18 cellular contexts compared by ENCODE assay signal in genomic region chr9:114803459-114803858, GRCh38. TPM values are rescaled to one million over a fixed set of nuclear protein-coding genes. Genes with fewer than 3 reads are reported as not detected.
DNase-seq lines count a peak whose midpoint lies in the region; ATAC-seq and TF ChIP-seq lines count a peak whose summit lies in the region.
"Had no signal": no experiment of that assay in that cellular context is flagged by ENCODE, and none has a peak within 500 bp of the region (broad histone marks: within the 10 kb centered on the region; RNA-seq: fewer than 3 reads in every experiment).

No MANE protein-coding gene starts in this region.

- ATAC-seq in stimulated activated effector memory CD8-positive, alpha-beta T cell treated with anti-CD3 and anti-CD28 coated beads, Interleukin-12 subunit alpha, Interleukin-12 subunit beta, amount 100 ng/mL, for 72 hours = no peak
- ATAC-seq in GM21381 (IDR thresholded peaks at IDR 0.05; ENCODE audit: unreplicated experiment) (no peak), GM18519 (IDR thresholded peaks at IDR 0.05; ENCODE audit: low FRiP score, unreplicated experiment) (no peak)
- ATAC-seq: activated CD8-positive, alpha-beta memory T cell treated with anti-CD3 and anti-CD28 coated beads, Interleukin-2, amount 10 ng/mL, durations not matched to agents 7 days and 5 days; left colon had no signal

- CTCF ChIA-PET in activated CD4-positive, alpha-beta T cell treated with anti-CD3 and anti-CD28 coated beads, Interleukin-2, amount 10 ng/mL, durations not matched to agents 7 days and 5 days (lab: Charles Lee) = interaction anchor here (0.6 to 2.3 kb wide), 4 partner anchors 10 to 52 kb away, joined by 3 to 7 read pairs (median 4); no protein-coding TSS in a partner anchor

- peak overlapping the region; percentile 80; the same call in 1 of the 2 replicates for H3K27ac ChIP-seq in VCaP
- H3K27ac ChIP-seq: tibial artery had no signal

- H3K27ac Mint-ChIP-seq in activated CD4-positive, alpha-beta T cell treated with anti-CD3 and anti-CD28 coated beads, Interleukin-2, amount 10 ng/mL, durations not matched to agents 7 days and 5 days = peak overlapping the region; percentile 26
- peak overlapping the region; percentile 27 for H3K27ac Mint-ChIP-seq in stimulated activated effector memory CD8-positive, alpha-beta T cell treated with anti-CD3 and anti-CD28 coated beads, Interleukin-12 subunit alpha, Interleukin-12 subunit beta, amount 100 ng/mL, for 72 hours
- H3K27ac Mint-ChIP-seq: activated CD8-positive, alpha-beta memory T cell treated with anti-CD3 and anti-CD28 coated beads, Interleukin-2, amount 10 ng/mL, durations not matched to agents 7 days and 5 days had no signal

- H3K36me3 Mint-ChIP-seq in activated CD4-positive, alpha-beta T cell treated with anti-CD3 and anti-CD28 coated beads, Interleukin-2, amount 10 ng/mL, durations not matched to agents 7 days and 5 days (ENCODE audit: low read depth) = peaks cover 6% of the 10 kb centered on the region
- no peaks in the 10 kb centered on the region for H3K36me3 Mint-ChIP-seq in stimulated activated effector memory CD8-positive, alpha-beta T cell treated with anti-CD3 and anti-CD28 coated beads, Interleukin-12 subunit alpha, Interleukin-12 subunit beta, amount 100 ng/mL, for 72 hours

- H3K27me3 Mint-ChIP-seq in activated CD4-positive, alpha-beta T cell treated with anti-CD3 and anti-CD28 coated beads, Interleukin-2, amount 10 ng/mL, durations not matched to agents 7 days and 5 days = peaks cover 5% of the 10 kb centered on the region

- no peak for TF ChIP-seq CTCF in VCaP (conservative IDR thresholded peaks at IDR 0.05)

- no peak for DNase-seq in activated CD4-positive, alpha-beta T cell treated with anti-CD3 and anti-CD28 coated beads, Interleukin-2, amount 10 ng/mL, durations not matched to agents 7 days and 5 days
- no peak for DNase-seq in activated CD4-positive, alpha-beta T cell treated with anti-CD3 and anti-CD28 coated beads, Interleukin-2, amount 50 U/mL, for 4 hours
- DNase-seq in iPS-NIHi7 (ENCODE audit: extremely low spot score) = peak; percentile 37
- no peak for DNase-seq in stimulated activated effector memory CD8-positive, alpha-beta T cell treated with anti-CD3 and anti-CD28 coated beads, Interleukin-12 subunit alpha, Interleukin-12 subunit beta, amount 100 ng/mL, for 72 hours (ENCODE audit: low spot score in 2 of 2)
- no peak for DNase-seq in NCI-H146 treated with DMSO at 0.1 percent for 48 hours (lab: John Stamatoyannopoulos, UW; ENCODE audit: unreplicated experiment)
- DNase-seq: activated CD4-positive, CD25-positive, alpha-beta regulatory T cell; activated CD8-positive, alpha-beta memory T cell treated with anti-CD3 and anti-CD28 coated beads, Interleukin-2, amount 10 ng/mL, durations not matched to agents 7 days and 5 days; central memory CD4-positive, alpha-beta T cell; DND-41; left colon; MG63; NCI-H187 treated with DMSO at 0.1 percent for 48 hours; NCI-H446; T-helper 1 cell; tibial artery had no signal

- H3K4me1 Mint-ChIP-seq in activated CD4-positive, alpha-beta T cell treated with anti-CD3 and anti-CD28 coated beads, Interleukin-2, amount 10 ng/mL, durations not matched to agents 7 days and 5 days = peaks cover 40% of the 10 kb centered on the region
- H3K4me1 Mint-ChIP-seq in stimulated activated effector memory CD8-positive, alpha-beta T cell treated with anti-CD3 and anti-CD28 coated beads, Interleukin-12 subunit alpha, Interleukin-12 subunit beta, amount 100 ng/mL, for 72 hours = peaks cover 33% of the 10 kb centered on the region

- no peak overlapping the region for H3K4me3 Mint-ChIP-seq in activated CD4-positive, alpha-beta T cell treated with anti-CD3 and anti-CD28 coated beads, Interleukin-2, amount 10 ng/mL, durations not matched to agents 7 days and 5 days
- no peak overlapping the region for H3K4me3 Mint-ChIP-seq in stimulated activated effector memory CD8-positive, alpha-beta T cell treated with anti-CD3 and anti-CD28 coated beads, Interleukin-12 subunit alpha, Interleukin-12 subunit beta, amount 100 ng/mL, for 72 hours
- H3K4me3 Mint-ChIP-seq: activated CD8-positive, alpha-beta memory T cell treated with anti-CD3 and anti-CD28 coated beads, Interleukin-2, amount 10 ng/mL, durations not matched to agents 7 days and 5 days had no signal

- peaks cover 3% of the 10 kb centered on the region for H3K9me3 Mint-ChIP-seq in activated CD4-positive, alpha-beta T cell treated with anti-CD3 and anti-CD28 coated beads, Interleukin-2, amount 10 ng/mL, durations not matched to agents 7 days and 5 days
- H3K9me3 Mint-ChIP-seq in stimulated activated effector memory CD8-positive, alpha-beta T cell treated with anti-CD3 and anti-CD28 coated beads, Interleukin-12 subunit alpha, Interleukin-12 subunit beta, amount 100 ng/mL, for 72 hours = no peaks in the 10 kb centered on the region

- POLR2A ChIA-PET in activated CD4-positive, alpha-beta T cell treated with anti-CD3 and anti-CD28 coated beads, Interleukin-2, amount 10 ng/mL, durations not matched to agents 7 days and 5 days (lab: Charles Lee) = no interaction called here

RNA-seq across cellular contexts. Expression of gene TNFSF15, which starts 2.4 kb away (rescaled TPM):
- 1 to 10 TPM; 2.0 to 2.5 TPM for total RNA-seq in activated CD4-positive, alpha-beta T cell treated with anti-CD3 and anti-CD28 coated beads, Interleukin-2, amount 10 ng/mL, durations not matched to agents 7 days and 5 days
